Comparison of ENCODE assay signal across 12 cellular contexts in genomic region chr3:156626104-156626503, GRCh38.
DNase-seq lines count a peak whose midpoint lies in the region; ATAC-seq and TF ChIP-seq lines count a peak whose summit lies in the region.
"Had no signal": no experiment of that assay in that cellular context is flagged by ENCODE, and none has a peak within 500 bp of the region (broad histone marks: within the 10 kb centered on the region; RNA-seq: fewer than 3 reads in every experiment).

No MANE protein-coding gene starts in this region.

- peaks cover 8% of the 10 kb centered on the region; the same call in 1 of the 2 replicates for H3K4me1 ChIP-seq in HEK293 (ENCODE audit: control insufficient read depth, insufficient read depth, low read length)
- H3K4me1 ChIP-seq: ascending aorta had no signal

- H3K4me3 ChIP-seq in HEK293 (ENCODE audit: low read depth, low read length) (no peak overlapping the region), epithelial cell of esophagus (ENCODE audit: low read length) (no peak overlapping the region)
- H3K4me3 ChIP-seq: ascending aorta had no signal

- in situ Hi-C loops in ACHN (cut with HindIII; ENCODE audit: low pct_ligation_motif_present, low pct_unique_long_range_greater_than_20kb, low sequenced_read_pairs): no loop called here

- H3K36me3 ChIP-seq in HEK293 (ENCODE audit: control insufficient read depth in 2 of 2, insufficient read depth in 1 of 2, low read length in 2 of 2): no peaks in the 10 kb centered on the region
- H3K36me3 ChIP-seq: ascending aorta had no signal

- H3K27ac ChIP-seq in HEK293 (ENCODE audit: extremely low read depth, low read depth, low read length): no peak overlapping the region
- H3K27ac ChIP-seq: ascending aorta had no signal

- POLR2A ChIA-PET in HEK293 (lab: Yijun Ruan, JAX): no interaction called here

- TF ChIP-seq CTCF in HEK293 (tag by site-specific recombination; IDR thresholded peaks at IDR 0.05) (no peak), epithelial cell of esophagus (IDR thresholded peaks at IDR 0.05; ENCODE audit: insufficient read depth, low read depth, low read length, missing control alignments) (no peak)

- no peaks in the 10 kb centered on the region for H3K9me3 ChIP-seq in HEK293 (ENCODE audit: control insufficient read depth, insufficient read depth, low read depth, low read length)
- H3K9me3 ChIP-seq: ascending aorta had no signal

- ATAC-seq in GM18867 (IDR thresholded peaks at IDR 0.05; ENCODE audit: unreplicated experiment) (no peak), GM21360 (IDR thresholded peaks at IDR 0.05; ENCODE audit: unreplicated experiment) (no peak), HG03442 (IDR thresholded peaks at IDR 0.05; ENCODE audit: unreplicated experiment) (no peak)

- peak; percentile 53 for DNase-seq in ACHN
- peak; percentile 14 for DNase-seq in NCI-H2227 treated with DMSO at 0.1 percent for 48 hours (lab: John Stamatoyannopoulos, UW)
- peak; percentile 94 for DNase-seq in epithelial cell of esophagus (ENCODE audit: low read depth)
- no peak for DNase-seq in anterior cingulate cortex (lab: John Stamatoyannopoulos, UW)
- DNase-seq: AML-193, H7, Kasumi-1 had no signal

- CTCF ChIA-PET in HEK293 (lab: Yijun Ruan, JAX): interaction anchor here (0.8 kb wide), 1 partner anchor 14 kb away, joined by 4 read pairs; no protein-coding TSS in a partner anchor

TF ChIP-seq in HEK293, 187 proteins besides CTCF, POLR2A, EP300 and RAD21 (continues in another document):
- peak; percentile 43; the same call in 1 of the 2 replicates for TF ChIP-seq KLF8 (tag by site-specific recombination; IDR thresholded peaks at IDR 0.05)
- TF ChIP-seq ZNF362 (tag by site-specific recombination; IDR thresholded peaks at IDR 0.05): no peak
- TF ChIP-seq SP3 (tag by site-specific recombination; IDR thresholded peaks at IDR 0.05): 0 out of 2 replicates have a peak, but pooled peaks have one; percentile 18
- peak; percentile 68 for TF ChIP-seq ZBTB48 (tag by site-specific recombination; IDR thresholded peaks at IDR 0.05)
- no peak for TF ChIP-seq MYNN (tag by site-specific recombination; IDR thresholded peaks at IDR 0.05; ENCODE audit: borderline replicate concordance)
- TF ChIP-seq GLI2 (tag by site-specific recombination; IDR thresholded peaks at IDR 0.05; ENCODE audit: borderline replicate concordance, low read depth): no peak
- no peak for TF ChIP-seq ZNF16 (tag by site-specific recombination; IDR thresholded peaks at IDR 0.05; ENCODE audit: low read depth)
- peak; percentile 53 for TF ChIP-seq PRDM1 (tag by site-specific recombination; IDR thresholded peaks at IDR 0.05)
- no peak for TF ChIP-seq MEIS1 (CRISPR knock-in tag; IDR thresholded peaks at IDR 0.05; ENCODE audit: borderline replicate concordance)
- peak; percentile 28; the same call in 1 of the 2 replicates for TF ChIP-seq ZNF394 (tag by site-specific recombination; IDR thresholded peaks at IDR 0.05; ENCODE audit: borderline replicate concordance)
- no peak for TF ChIP-seq SETDB1 (IDR thresholded peaks at IDR 0.05; ENCODE audit: insufficient read length, low read length)
- TF ChIP-seq TSHZ1 (tag by site-specific recombination; IDR thresholded peaks at IDR 0.05; ENCODE audit: borderline replicate concordance): 0 out of 2 replicates have a peak, but pooled peaks have one; percentile 19
- peak; percentile 58; the same call in 1 of the 2 replicates for TF ChIP-seq ZNF366 (tag by site-specific recombination; conservative IDR thresholded peaks at IDR 0.05)
- TF ChIP-seq YY1 (tag by site-specific recombination; IDR thresholded peaks at IDR 0.05): no peak
- TF ChIP-seq ZBTB10 (tag by site-specific recombination; IDR thresholded peaks at IDR 0.05): 0 out of 2 replicates have a peak, but pooled peaks have one; percentile 56
- TF ChIP-seq SCRT2 (tag by site-specific recombination; IDR thresholded peaks at IDR 0.05): no peak
- TF ChIP-seq, protein P1, sequence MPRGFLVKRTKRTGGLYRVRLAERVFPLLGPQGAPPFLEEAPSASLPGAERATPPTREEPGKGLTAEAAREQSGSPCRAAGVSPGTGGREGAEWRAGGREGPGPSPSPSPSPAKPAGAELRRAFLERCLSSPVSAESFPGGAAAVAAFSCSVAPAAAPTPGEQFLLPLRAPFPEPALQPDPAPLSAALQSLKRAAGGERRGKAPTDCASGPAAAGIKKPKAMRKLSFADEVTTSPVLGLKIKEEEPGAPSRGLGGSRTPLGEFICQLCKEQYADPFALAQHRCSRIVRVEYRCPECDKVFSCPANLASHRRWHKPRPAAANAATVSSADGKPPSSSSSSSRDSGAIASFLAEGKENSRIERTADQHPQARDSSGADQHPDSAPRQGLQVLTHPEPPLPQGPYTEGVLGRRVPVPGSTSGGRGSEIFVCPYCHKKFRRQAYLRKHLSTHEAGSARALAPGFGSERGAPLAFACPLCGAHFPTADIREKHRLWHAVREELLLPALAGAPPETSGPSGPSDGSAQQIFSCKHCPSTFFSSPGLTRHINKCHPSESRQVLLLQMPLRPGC (tag by site-specific recombination; IDR thresholded peaks at IDR 0.05): 0 out of 2 replicates have a peak, but pooled peaks have one; percentile 27
- peak; percentile 65; the same call in 1 of the 2 replicates for TF ChIP-seq HIC1 (tag by site-specific recombination; IDR thresholded peaks at IDR 0.05)

Comparison
In these comparisons a context has a peak if more than half of its experiments do, and no peak if none do; other contexts are left out.
1. DNase-seq: peak in ACHN (single experiment), NCI-H2227 treated with DMSO at 0.1 percent for 48 hours (single experiment) and epithelial cell of esophagus (single experiment); none in anterior cingulate cortex (0 of 58).